Comparison of ENCODE assay signal across 1 cellular context in the genomic region with DNA sequence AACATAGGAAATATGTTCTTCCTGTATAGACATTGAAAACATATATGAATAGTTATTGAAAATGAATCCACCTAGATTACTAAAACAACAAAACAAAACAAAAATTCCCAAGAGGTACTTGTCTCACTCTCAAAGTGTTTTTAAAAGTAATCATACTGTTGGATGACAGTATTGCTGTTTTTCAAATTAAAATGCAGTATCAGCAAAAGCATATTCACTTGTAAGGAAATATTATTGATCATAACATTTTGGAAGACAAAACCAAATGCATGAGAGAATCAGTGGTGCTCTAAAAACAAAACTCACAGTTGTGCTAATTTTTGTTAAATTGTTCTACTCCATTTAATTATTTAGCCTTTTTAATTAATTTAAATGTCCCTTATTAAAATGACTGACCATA.
TF ChIP-seq lines count a peak whose summit lies in the region.

No MANE protein-coding gene starts in this region.

TF ChIP-seq in HepG2, 621 proteins besides CTCF, POLR2A, EP300 and RAD21 (continued from another document):
- TF ChIP-seq, protein P1, sequence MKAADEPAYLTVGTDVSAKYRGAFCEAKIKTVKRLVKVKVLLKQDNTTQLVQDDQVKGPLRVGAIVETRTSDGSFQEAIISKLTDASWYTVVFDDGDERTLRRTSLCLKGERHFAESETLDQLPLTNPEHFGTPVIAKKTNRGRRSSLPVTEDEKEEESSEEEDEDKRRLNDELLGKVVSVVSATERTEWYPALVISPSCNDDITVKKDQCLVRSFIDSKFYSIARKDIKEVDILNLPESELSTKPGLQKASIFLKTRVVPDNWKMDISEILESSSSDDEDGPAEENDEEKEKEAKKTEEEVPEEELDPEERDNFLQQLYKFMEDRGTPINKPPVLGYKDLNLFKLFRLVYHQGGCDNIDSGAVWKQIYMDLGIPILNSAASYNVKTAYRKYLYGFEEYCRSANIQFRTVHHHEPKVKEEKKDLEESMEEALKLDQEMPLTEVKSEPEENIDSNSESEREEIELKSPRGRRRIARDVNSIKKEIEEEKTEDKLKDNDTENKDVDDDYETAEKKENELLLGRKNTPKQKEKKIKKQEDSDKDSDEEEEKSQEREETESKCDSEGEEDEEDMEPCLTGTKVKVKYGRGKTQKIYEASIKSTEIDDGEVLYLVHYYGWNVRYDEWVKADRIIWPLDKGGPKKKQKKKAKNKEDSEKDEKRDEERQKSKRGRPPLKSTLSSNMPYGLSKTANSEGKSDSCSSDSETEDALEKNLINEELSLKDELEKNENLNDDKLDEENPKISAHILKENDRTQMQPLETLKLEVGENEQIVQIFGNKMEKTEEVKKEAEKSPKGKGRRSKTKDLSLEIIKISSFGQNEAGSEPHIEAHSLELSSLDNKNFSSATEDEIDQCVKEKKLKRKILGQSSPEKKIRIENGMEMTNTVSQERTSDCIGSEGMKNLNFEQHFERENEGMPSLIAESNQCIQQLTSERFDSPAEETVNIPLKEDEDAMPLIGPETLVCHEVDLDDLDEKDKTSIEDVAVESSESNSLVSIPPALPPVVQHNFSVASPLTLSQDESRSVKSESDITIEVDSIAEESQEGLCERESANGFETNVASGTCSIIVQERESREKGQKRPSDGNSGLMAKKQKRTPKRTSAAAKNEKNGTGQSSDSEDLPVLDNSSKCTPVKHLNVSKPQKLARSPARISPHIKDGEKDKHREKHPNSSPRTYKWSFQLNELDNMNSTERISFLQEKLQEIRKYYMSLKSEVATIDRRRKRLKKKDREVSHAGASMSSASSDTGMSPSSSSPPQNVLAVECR (CRISPR knock-in tag; IDR thresholded peaks at IDR 0.05; ENCODE audit: borderline replicate concordance) = no peak
- TF ChIP-seq MAFK (conservative IDR thresholded peaks at IDR 0.05 in 1 of 2, IDR thresholded peaks at IDR 0.05 in 1 of 2; ENCODE audit: low read length in 2 of 2) = peak; percentile 72 to 87; a peak in 3 of 4 replicates
